ENCODE assay signal across 15 cellular contexts in the genomic region with DNA sequence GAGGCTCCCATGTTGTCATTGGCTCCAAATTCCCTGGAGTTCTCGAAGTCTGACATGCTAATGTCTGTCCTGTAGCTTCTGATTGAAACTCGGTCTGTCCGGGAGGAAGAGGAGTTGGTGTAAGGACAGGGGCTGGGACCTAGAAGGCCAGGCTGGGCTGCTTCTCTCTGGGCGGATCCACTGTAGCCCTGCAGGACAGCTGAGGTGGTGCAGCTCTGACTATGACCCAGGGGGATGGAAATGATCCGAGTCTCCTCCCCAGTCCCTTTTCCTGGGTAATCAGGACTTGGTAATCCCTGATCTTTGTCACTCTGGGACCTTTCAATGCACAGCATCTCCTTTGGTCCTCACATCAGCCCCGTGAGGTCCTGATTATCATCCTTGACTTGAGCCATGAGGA. TPM values are rescaled to one million over a fixed set of nuclear protein-coding genes. Genes with fewer than 3 reads are reported as not detected.
DNase-seq lines count a peak whose midpoint lies in the region; ATAC-seq, FAIRE-seq and TF ChIP-seq lines count a peak whose summit lies in the region.
"Had no signal": no experiment of that assay in that cellular context is flagged by ENCODE, and none has a peak within 500 bp of the region (broad histone marks: within the 10 kb centered on the region; RNA-seq: fewer than 3 reads in every experiment).

No MANE protein-coding gene starts in this region.

- H2AK5ac ChIP-seq in mesendoderm (ENCODE audit: low read length): no peak overlapping the region

- CTCF ChIA-PET in CD4-positive, alpha-beta T cell (lab: Charles Lee): interaction anchor here (0.5 to 3.3 kb wide), 5 partner anchors 10 to 942 kb away, joined by 3 to 22 read pairs (median 16); a partner anchor contains a TSS

- DNase-seq in CD4-positive, alpha-beta T cell: no peak
- DNase-seq in GM18507 (ENCODE audit: extremely low spot score, insufficient read length, low read depth) (no peak), mesendoderm (peak; percentile 55), NCI-H748 treated with DMSO at 0.1 percent for 48 hours (lab: John Stamatoyannopoulos, UW) (no peak), germinal center (ENCODE audit: low spot score) (no peak), cerebellar cortex (ENCODE audit: low spot score) (no peak)
- DNase-seq: amygdala, NCI-H146, sigmoid colon had no signal

- no peak overlapping the region for H2BK5ac ChIP-seq in mesendoderm (ENCODE audit: low read length)

- H2BK120ac ChIP-seq in mesendoderm (ENCODE audit: low read depth, low read length): no peak overlapping the region

- H3K56ac ChIP-seq in mesendoderm (ENCODE audit: low read length): no peak overlapping the region

- no peaks in the 10 kb centered on the region for H3K79me2 ChIP-seq in mesendoderm (ENCODE audit: control insufficient read depth, insufficient read depth, low read length)

- POLR2A ChIA-PET in CD4-positive, alpha-beta T cell (lab: Charles Lee): interaction anchor here (0.9 to 3.9 kb wide), 6 partner anchors 10 to 48 kb away, joined by 3 to 73 read pairs (median 21); a partner anchor contains a TSS

- H4K8ac ChIP-seq in mesendoderm (ENCODE audit: low read depth, low read length): no peak overlapping the region

- H3K4me3 ChIP-seq in mesendoderm (ENCODE audit: low read length) (no peak overlapping the region), gastroesophageal sphincter (no peak overlapping the region)
- H3K4me3 ChIP-seq: sigmoid colon had no signal

- TF ChIP-seq POLR2A in gastroesophageal sphincter (IDR thresholded peaks at IDR 0.05): no peak

- no peak overlapping the region for H3K9ac ChIP-seq in mesendoderm (ENCODE audit: low read length)

- H3K9me3 Mint-ChIP-seq in CD4-positive, alpha-beta T cell: no peaks in the 10 kb centered on the region
- no peaks in the 10 kb centered on the region for H3K9me3 Mint-ChIP-seq in activated T-helper 17 cell treated with anti-CD3 and anti-CD28 coated beads, Interleukin-2, amount 50 U/mL, for 72 hours
- H3K9me3 Mint-ChIP-seq: T-helper 1 cell treated with Interleukin-12 subunit alpha and Interleukin-12 subunit beta and Interleukin-4 antibody, amounts not matched to agents 30 μg/mL and 1 μg/mL, for 36 hours had no signal

- no peaks in the 10 kb centered on the region for H3K9me3 ChIP-seq in CD4-positive, alpha-beta T cell (ENCODE audit: control insufficient read depth, low read length)
- no peaks in the 10 kb centered on the region for H3K9me3 ChIP-seq in gastroesophageal sphincter
- H3K9me3 ChIP-seq: sigmoid colon had no signal

- intact Hi-C loops in CD4-positive, alpha-beta T cell (cut with DNase I, micrococcal nuclease): loop anchor here (2.0 to 10.0 kb wide), 4 partner anchors 19 to 199 kb away; no protein-coding TSS in a partner anchor

- no peak overlapping the region for H3K4me2 ChIP-seq in mesendoderm (ENCODE audit: low read length)

- H3K4me1 ChIP-seq in mesendoderm (ENCODE audit: control insufficient read depth, low read depth, low read length): no peaks in the 10 kb centered on the region
- no peaks in the 10 kb centered on the region for H3K4me1 ChIP-seq in gastroesophageal sphincter
- H3K4me1 ChIP-seq: sigmoid colon had no signal

- H3K36me3 ChIP-seq in mesendoderm (ENCODE audit: control insufficient read depth, insufficient read depth, low read length): no peaks in the 10 kb centered on the region
- H3K36me3 ChIP-seq in gastroesophageal sphincter: no peaks in the 10 kb centered on the region
- H3K36me3 ChIP-seq: sigmoid colon had no signal

- H3K27me3 Mint-ChIP-seq in CD4-positive, alpha-beta T cell: no peaks in the 10 kb centered on the region
- H3K27me3 Mint-ChIP-seq in activated T-helper 17 cell treated with anti-CD3 and anti-CD28 coated beads, Interleukin-2, amount 50 U/mL, for 72 hours: no peaks in the 10 kb centered on the region

- peak; percentile 15 for FAIRE-seq in GM18507 (lab: Jason Lieb, UNC)
- FAIRE-seq: endometrium had no signal

- H3K4ac ChIP-seq in mesendoderm (ENCODE audit: low read depth, low read length): no peak overlapping the region

- H3K27ac Mint-ChIP-seq in CD4-positive, alpha-beta T cell: peak overlapping the region; percentile 84
- peak overlapping the region; percentile 93 for H3K27ac Mint-ChIP-seq in activated T-helper 17 cell treated with anti-CD3 and anti-CD28 coated beads, Interleukin-2, amount 50 U/mL, for 72 hours
- H3K27ac Mint-ChIP-seq: T-helper 1 cell treated with Interleukin-12 subunit alpha and Interleukin-12 subunit beta and Interleukin-4 antibody, amounts not matched to agents 30 μg/mL and 1 μg/mL, for 36 hours had no signal

- no peak for TF ChIP-seq EP300 in gastroesophageal sphincter (IDR thresholded peaks at IDR 0.05)

- no peak overlapping the region for H3K18ac ChIP-seq in mesendoderm (ENCODE audit: low read length)

- H3K4me1 Mint-ChIP-seq in CD4-positive, alpha-beta T cell (ENCODE audit: low read depth): peaks cover 59% of the 10 kb centered on the region
- peaks cover 21% of the 10 kb centered on the region for H3K4me1 Mint-ChIP-seq in activated T-helper 17 cell treated with anti-CD3 and anti-CD28 coated beads, Interleukin-2, amount 50 U/mL, for 72 hours

- no peak overlapping the region for H2BK15ac ChIP-seq in mesendoderm (replicated peaks; ENCODE audit: low read depth)

- no peaks in the 10 kb centered on the region for H3K36me3 Mint-ChIP-seq in CD4-positive, alpha-beta T cell (ENCODE audit: low read depth)
- H3K36me3 Mint-ChIP-seq in activated T-helper 17 cell treated with anti-CD3 and anti-CD28 coated beads, Interleukin-2, amount 50 U/mL, for 72 hours (ENCODE audit: low read depth): no peaks in the 10 kb centered on the region

- TF ChIP-seq CTCF in CD4-positive, alpha-beta T cell (IDR thresholded peaks at IDR 0.05): no peak
- TF ChIP-seq CTCF in gastroesophageal sphincter (IDR thresholded peaks at IDR 0.05): no peak

- WGBS in mesendoderm (ENCODE audit: extremely low coverage, insufficient coverage, low lambda C conversion rate): no CpG with 5 or more reads among the region's 6 CpGs
- 93% methylated on average over 3 of the region's 6 CpGs; no CpG with 5 or more reads in 1 of the 2 donors for WGBS in gastroesophageal sphincter (ENCODE audit: low coverage in 1 of 2), 2 donors

- no peaks in the 10 kb centered on the region for H3K79me1 ChIP-seq in mesendoderm (ENCODE audit: low read length)

- H4K5ac ChIP-seq in mesendoderm (ENCODE audit: low read length): no peak overlapping the region

- ATAC-seq in CD4-positive, alpha-beta T cell (ENCODE audit: poor library complexity): no peak
- no peak for ATAC-seq in activated T-helper 17 cell treated with anti-CD3 and anti-CD28 coated beads, Interleukin-2, amount 50 U/mL, for 72 hours (replicated peaks)
- ATAC-seq in gastroesophageal sphincter: no peak

- H3K4me3 Mint-ChIP-seq in CD4-positive, alpha-beta T cell: no peak overlapping the region
- H3K4me3 Mint-ChIP-seq in activated T-helper 17 cell treated with anti-CD3 and anti-CD28 coated beads, Interleukin-2, amount 50 U/mL, for 72 hours: peak overlapping the region; percentile 83
- H3K4me3 Mint-ChIP-seq: T-helper 1 cell treated with Interleukin-12 subunit alpha and Interleukin-12 subunit beta and Interleukin-4 antibody, amounts not matched to agents 30 μg/mL and 1 μg/mL, for 36 hours had no signal

- no peaks in the 10 kb centered on the region for H3K27me3 ChIP-seq in CD4-positive, alpha-beta T cell (ENCODE audit: control insufficient read depth, insufficient read depth, low read length)
- H3K27me3 ChIP-seq in mesendoderm (ENCODE audit: insufficient read depth, low read length, poor library complexity) (no peaks in the 10 kb centered on the region), gastroesophageal sphincter (no peaks in the 10 kb centered on the region)
- H3K27me3 ChIP-seq: sigmoid colon had no signal

- no peak overlapping the region for H3K27ac ChIP-seq in CD4-positive, alpha-beta T cell (ENCODE audit: low read depth, low read length)
- H3K27ac ChIP-seq in mesendoderm (ENCODE audit: low read depth, low read length): no peak overlapping the region
- H3K27ac ChIP-seq in gastroesophageal sphincter: no peak overlapping the region
- H3K27ac ChIP-seq: sigmoid colon had no signal

- no peak overlapping the region for H3K23ac ChIP-seq in mesendoderm (ENCODE audit: low read length)

RNA-seq across cellular contexts. Expression of a gene that starts 10.0 kb away (rescaled TPM):
- 100 to 1,000 TPM; 171 to 186 TPM for total RNA-seq in CD4-positive, alpha-beta T cell
- total RNA-seq in activated T-helper 17 cell treated with anti-CD3 and anti-CD28 coated beads, Interleukin-2, amount 50 U/mL, for 72 hours: 10 to 100 TPM; 22.7 to 74.0 TPM
- polyA plus RNA-seq in mesendoderm (2013, experiment 1 of 2): 0.42 TPM
- polyA plus RNA-seq in mesendoderm (2013, experiment 2 of 2): 0.24 TPM
- total RNA-seq in gastroesophageal sphincter: 1 to 10 TPM in 3 of 4 donors, not detected in 1; 1.0 to 4.1 (median 1.6) TPM

RNA-seq across cellular contexts. Expression of a gene that starts 14.6 kb away (rescaled TPM):
- not detected for total RNA-seq in CD4-positive, alpha-beta T cell
- total RNA-seq in activated T-helper 17 cell treated with anti-CD3 and anti-CD28 coated beads, Interleukin-2, amount 50 U/mL, for 72 hours: under 1 TPM in 1 of 2 donors, not detected in 1; 0.34 TPM
- polyA plus RNA-seq in mesendoderm (2013, experiment 1 of 2): 0.01 TPM
- polyA plus RNA-seq in mesendoderm (2013, experiment 2 of 2): 0.13 TPM
- 100 to 1,000 TPM in 1 of 4 donors, under 1 TPM in 3; 0.16 to 256 (median 0.35) TPM for total RNA-seq in gastroesophageal sphincter
- total RNA-seq: mononuclear cell had no signal

RNA-seq across cellular contexts. Expression of a gene that starts 34.5 kb away (rescaled TPM):
- not detected for total RNA-seq in CD4-positive, alpha-beta T cell
- 1 to 10 TPM in 1 of 2 donors, under 1 TPM in 1; 0.15 to 4.6 TPM for total RNA-seq in activated T-helper 17 cell treated with anti-CD3 and anti-CD28 coated beads, Interleukin-2, amount 50 U/mL, for 72 hours
- polyA plus RNA-seq in mesendoderm (2013, experiment 1 of 2): 0.06 TPM
- 0.07 TPM for polyA plus RNA-seq in mesendoderm (2013, experiment 2 of 2)
- not detected for total RNA-seq in gastroesophageal sphincter
- total RNA-seq: sigmoid colon, urinary bladder had no signal

RNA-seq across cellular contexts. Expression of a gene that starts 38.6 kb away (rescaled TPM):
- total RNA-seq in CD4-positive, alpha-beta T cell: not detected
- total RNA-seq in activated T-helper 17 cell treated with anti-CD3 and anti-CD28 coated beads, Interleukin-2, amount 50 U/mL, for 72 hours: not detected
- not detected for polyA plus RNA-seq in mesendoderm (2013, experiment 1 of 2)
- not detected for polyA plus RNA-seq in mesendoderm (2013, experiment 2 of 2)
- under 1 TPM in 1 of 4 donors, not detected in 3; 0.39 TPM for total RNA-seq in gastroesophageal sphincter
- total RNA-seq: mononuclear cell, sigmoid colon, urinary bladder had no signal
- polyA plus RNA-seq: urinary bladder had no signal

Comparison
In these comparisons a context has a peak if more than half of its experiments do, and no peak if none do; other contexts are left out.
1. RNA of a gene that starts 10.0 kb away (total RNA-seq): 171 to 186 TPM in CD4-positive, alpha-beta T cell and 22.7 to 74.0 TPM in activated T-helper 17 cell treated with anti-CD3 and anti-CD28 coated beads, Interleukin-2, amount 50 U/mL, for 72 hours; 1.0 to 4.1 TPM in gastroesophageal sphincter; every median in the first group is over 4 times any median in the second.